In the genomic region with DNA sequence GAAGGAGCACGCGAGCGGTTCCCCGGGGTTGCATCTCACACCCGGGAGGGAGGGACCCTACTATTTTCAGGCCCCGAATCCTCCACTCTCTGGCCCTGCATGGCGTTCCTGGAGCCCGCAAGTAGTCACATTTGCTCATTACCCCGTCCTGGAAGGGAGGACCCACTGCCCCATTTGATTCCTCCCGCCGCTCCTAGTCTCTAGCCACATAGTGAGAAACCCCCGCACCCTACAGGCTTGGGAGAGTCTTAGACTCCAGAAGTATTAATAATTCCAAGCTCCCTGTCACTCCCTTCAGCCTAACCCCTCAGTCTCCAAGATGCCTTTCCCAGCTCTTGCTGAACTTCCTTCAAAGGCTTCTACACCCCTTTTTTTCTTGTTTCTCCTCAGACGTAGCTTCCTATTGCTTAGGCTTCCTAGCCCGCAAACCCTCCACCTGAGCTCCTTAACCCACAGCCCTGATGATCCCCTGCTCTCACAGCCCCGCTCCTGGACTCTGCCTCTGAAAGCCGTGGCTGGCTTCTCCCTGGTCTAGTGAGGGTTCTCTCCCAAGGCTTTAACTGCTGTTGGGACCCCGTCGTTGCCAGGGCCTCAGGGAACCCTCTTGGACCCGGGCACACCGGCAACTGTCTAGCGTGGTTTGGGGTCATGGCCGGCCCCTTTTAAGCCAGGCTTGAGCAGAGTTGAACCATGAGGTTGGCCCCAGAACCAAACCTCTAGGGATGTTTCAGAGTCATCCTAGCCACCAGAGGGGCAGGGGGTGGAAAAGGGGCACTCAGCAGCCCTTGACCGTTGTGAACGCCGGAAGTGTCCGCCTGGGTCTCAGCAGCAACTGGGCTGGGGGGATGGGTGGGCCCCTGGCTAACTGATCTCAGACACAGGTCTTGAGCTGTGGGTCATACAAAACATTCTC, we compare ENCODE assay signal across 6 cellular contexts.
DNase-seq lines count a peak whose midpoint lies in the region; ATAC-seq and TF ChIP-seq lines count a peak whose summit lies in the region.

No MANE protein-coding gene starts in this region.

- peak overlapping the region; percentile 96 for H3K27ac ChIP-seq in layer of hippocampus (ENCODE audit: low read depth, low read length)

- no peaks in the 10 kb centered on the region for H3K27me3 ChIP-seq in layer of hippocampus (ENCODE audit: control insufficient read depth, insufficient read depth, low read length)

- TF ChIP-seq CTCF in WI38 (IDR thresholded peaks at IDR 0.05; ENCODE audit: low read depth, low read length), result no peak

- DNase-seq in NCI-H2196 treated with DMSO at 0.1 percent for 48 hours (lab: John Stamatoyannopoulos, UW; ENCODE audit: unreplicated experiment), result no peak

- peak overlapping the region; percentile 90 for H3K4me3 ChIP-seq in WI38 (ENCODE audit: low read depth, low read length)

- ATAC-seq in GM21717 (IDR thresholded peaks at IDR 0.05; ENCODE audit: unreplicated experiment) (peak; percentile 1), HG02840 (IDR thresholded peaks at IDR 0.05; ENCODE audit: low FRiP score, unreplicated experiment) (no peak), GM18868 (IDR thresholded peaks at IDR 0.05; ENCODE audit: unreplicated experiment) (no peak)
